Comparison of ENCODE assay signal across 14 cellular contexts in the genomic region with DNA sequence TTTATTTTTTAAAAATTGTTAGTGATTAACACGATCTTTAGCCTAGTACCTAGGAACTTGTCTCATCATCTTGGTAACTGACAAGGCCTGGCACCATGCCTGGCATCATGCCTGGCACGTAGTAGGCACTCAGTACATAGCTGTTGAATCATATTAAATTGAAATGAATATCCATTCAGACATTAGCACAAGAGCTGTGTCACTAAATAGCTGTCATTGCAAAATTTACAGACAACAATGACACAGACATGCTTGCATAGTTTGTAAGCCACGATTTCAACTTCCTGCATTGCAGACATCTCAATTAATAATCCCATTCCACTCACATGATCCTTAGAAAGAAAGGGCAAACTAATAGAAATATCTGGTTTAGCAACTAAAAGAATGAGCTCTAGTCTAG. TPM values are rescaled to one million over a fixed set of nuclear protein-coding genes. Genes with fewer than 3 reads are reported as not detected.
DNase-seq lines count a peak whose midpoint lies in the region; ATAC-seq, FAIRE-seq and TF ChIP-seq lines count a peak whose summit lies in the region.
"Had no signal": no experiment of that assay in that cellular context is flagged by ENCODE, and none has a peak within 500 bp of the region (broad histone marks: within the 10 kb centered on the region; RNA-seq: fewer than 3 reads in every experiment).

No MANE protein-coding gene starts in this region.

- peak; percentile 26 for DNase-seq in A172 (ENCODE audit: low spot score)
- peak; percentile 52 for DNase-seq in HT1080 (ENCODE audit: low read depth)
- DNase-seq in GM12878 (ENCODE audit: low read depth, low spot score): no peak
- no peak for DNase-seq in left lung
- no peak for DNase-seq in NCI-H82 (lab: John Stamatoyannopoulos, UW)
- no peak for DNase-seq in activated CD4-positive, alpha-beta T cell treated with anti-CD3 and anti-CD28 coated beads, Interleukin-2, amount 50 U/mL, for 48 hours
- DNase-seq in endothelial cell (ENCODE audit: low spot score): no peak
- DNase-seq: DND-41; effector memory CD4-positive, alpha-beta T cell; naive thymus-derived CD8-positive, alpha-beta T cell; NCI-H1436 treated with DMSO at 0.1 percent for 48 hours had no signal

- no peak overlapping the region for H3K4me3 Mint-ChIP-seq in endothelial cell (ENCODE audit: unreplicated experiment)
- H3K4me3 Mint-ChIP-seq: naive thymus-derived CD8-positive, alpha-beta T cell; stimulated activated effector memory CD8-positive, alpha-beta T cell treated with anti-CD3 and anti-CD28 coated beads, Interleukin-12 subunit alpha, Interleukin-12 subunit beta, amount 100 ng/mL, for 72 hours had no signal

- TF ChIP-seq EP300 in GM12878 (IDR thresholded peaks at IDR 0.05; ENCODE audit: borderline replicate concordance in 1 of 2, control insufficient read depth in 1 of 2, low read depth in 2 of 2, low read length in 2 of 2): no peak

- H3K9me3 ChIP-seq in GM12878 (replicated peaks; ENCODE audit: control insufficient read depth, insufficient read depth, low read length): no peaks in the 10 kb centered on the region
- no peaks in the 10 kb centered on the region for H3K9me3 ChIP-seq in left lung

- peaks cover 3% of the 10 kb centered on the region for H3K4me1 Mint-ChIP-seq in endothelial cell (ENCODE audit: unreplicated experiment)
- H3K4me1 Mint-ChIP-seq: naive thymus-derived CD8-positive, alpha-beta T cell; stimulated activated effector memory CD8-positive, alpha-beta T cell treated with anti-CD3 and anti-CD28 coated beads, Interleukin-12 subunit alpha, Interleukin-12 subunit beta, amount 100 ng/mL, for 72 hours had no signal

- SMC1A ChIA-PET in GM12878 (lab: Charles Lee; ENCODE audit: uncharacterized antibody, unreplicated experiment): interaction anchor here (0.6 to 4.1 kb wide), 5 partner anchors 17 to 249 kb away, joined by 3 to 34 read pairs (median 4); no protein-coding TSS in a partner anchor

- no peaks in the 10 kb centered on the region for H3K79me2 ChIP-seq in GM12878 (ENCODE audit: control insufficient read depth, insufficient read depth, low read length)

- H3K27ac ChIP-seq in GM12878 (ENCODE audit: control insufficient read depth, insufficient read depth) (no peak overlapping the region), left lung (peak overlapping the region in 1 of 2 donors; percentile 14)

- H3K27me3 Mint-ChIP-seq in endothelial cell (ENCODE audit: unreplicated experiment): peaks cover 1% of the 10 kb centered on the region
- H3K27me3 Mint-ChIP-seq: naive thymus-derived CD8-positive, alpha-beta T cell had no signal

- H3K4me1 ChIP-seq in GM12878 (ENCODE audit: control insufficient read depth, insufficient read depth, low read length) (no peaks in the 10 kb centered on the region), left lung (peaks cover 0 to 11% of the 10 kb centered on the region in 2 donors)

- CTCF ChIA-PET in GM12878 (lab: Yijun Ruan, JAX): interaction anchor here (0.9 to 10.3 kb wide), 7 partner anchors 9 to 248 kb away, joined by 3 to 138 read pairs (median 4); a partner anchor contains a TSS

- no peak overlapping the region for H3K4me2 ChIP-seq in GM12878 (ENCODE audit: control insufficient read depth, insufficient read depth)

- BruUV-seq in GM12878 (replicated peaks; lab: Mats Ljungman, UMichigan): no TSS peak

- TF ChIP-seq CTCF in GM12878 (IDR thresholded peaks at IDR 0.05 in 2 of 3, conservative IDR thresholded peaks at IDR 0.05 in 1 of 3; ENCODE audit: control insufficient read depth in 2 of 3, extremely low read depth in 1 of 3, insufficient read depth in 1 of 3, low read depth in 3 of 3, low read length in 3 of 3) (no peak), left lung (IDR thresholded peaks at IDR 0.05) (no peak), endothelial cell (IDR thresholded peaks at IDR 0.05; ENCODE audit: unreplicated experiment) (no peak)

- no peaks in the 10 kb centered on the region for H4K20me1 ChIP-seq in GM12878 (ENCODE audit: control insufficient read depth, insufficient read depth)

- FAIRE-seq in GM12878 (lab: Jason Lieb, UNC): peak; percentile 18
- FAIRE-seq: GM18507 had no signal

- H3K27ac Mint-ChIP-seq in endothelial cell (ENCODE audit: unreplicated experiment): no peak overlapping the region
- H3K27ac Mint-ChIP-seq: stimulated activated effector memory CD8-positive, alpha-beta T cell treated with anti-CD3 and anti-CD28 coated beads, Interleukin-12 subunit alpha, Interleukin-12 subunit beta, amount 100 ng/mL, for 72 hours had no signal

- in situ Hi-C loops in GM12878 (cut with MboI): no loop called here

- ATAC-seq in GM12878 (no peak), left lung (peak; percentile 46), HG03460 (IDR thresholded peaks at IDR 0.05; ENCODE audit: unreplicated experiment) (no peak)
- ATAC-seq: naive thymus-derived CD8-positive, alpha-beta T cell; stimulated activated effector memory CD8-positive, alpha-beta T cell treated with anti-CD3 and anti-CD28 coated beads, Interleukin-12 subunit alpha, Interleukin-12 subunit beta, amount 100 ng/mL, for 72 hours had no signal

- no peak for TF ChIP-seq RAD21 in GM12878 (IDR thresholded peaks at IDR 0.05; ENCODE audit: insufficient read depth, low read depth, low read length)

- H3K9me3 Mint-ChIP-seq in endothelial cell (ENCODE audit: unreplicated experiment): no peaks in the 10 kb centered on the region
- H3K9me3 Mint-ChIP-seq: naive thymus-derived CD8-positive, alpha-beta T cell; stimulated activated effector memory CD8-positive, alpha-beta T cell treated with anti-CD3 and anti-CD28 coated beads, Interleukin-12 subunit alpha, Interleukin-12 subunit beta, amount 100 ng/mL, for 72 hours had no signal

- peak overlapping the region; percentile 66 for H2AFZ ChIP-seq in GM12878 (ENCODE audit: control insufficient read depth, low read depth, low read length)

- no peaks in the 10 kb centered on the region for H3K36me3 Mint-ChIP-seq in endothelial cell (ENCODE audit: low read depth, unreplicated experiment)
- H3K36me3 Mint-ChIP-seq: naive thymus-derived CD8-positive, alpha-beta T cell had no signal

- RAD21 ChIA-PET in GM12878 (lab: Charles Lee; ENCODE audit: unreplicated experiment): interaction anchor here (0.6 to 2.7 kb wide), 7 partner anchors 10 to 523 kb away, joined by 3 to 34 read pairs (median 3); no protein-coding TSS in a partner anchor

- H3K27me3 ChIP-seq in GM12878 (replicated peaks in 1 of 2; ENCODE audit: control insufficient read depth in 2 of 2, insufficient read depth in 2 of 2, low read length in 1 of 2) (no peaks in the 10 kb centered on the region), left lung (no peaks in the 10 kb centered on the region)

- H3K4me3 ChIP-seq in GM12878 (no peak overlapping the region), left lung (no peak overlapping the region)

- 32% methylated on average over 3 of the region's 3 CpGs for WGBS in GM12878 (ENCODE audit: insufficient coverage, insufficient replicate concordance, low lambda C conversion rate, missing lambda C conversion rate)

- H3K9ac ChIP-seq in GM12878 (ENCODE audit: control insufficient read depth, insufficient read depth, low read length): no peak overlapping the region

- POLR2A ChIA-PET in GM12878 (lab: Charles Lee): interaction anchor here (1.4 to 2.1 kb wide), 3 partner anchors 13 to 105 kb away, joined by 3 to 5 read pairs (median 3); no protein-coding TSS in a partner anchor

- intact Hi-C loops in GM12878 (cut with micrococcal nuclease; ENCODE audit: unreplicated experiment) (no loop called here), left lung (cut with DNase I) (no loop called here)

- no peak for TF ChIP-seq POLR2A in GM12878 (IDR thresholded peaks at IDR 0.05; ENCODE audit: low read depth, low read length)

- no peaks in the 10 kb centered on the region for H3K36me3 ChIP-seq in GM12878 (ENCODE audit: control insufficient read depth in 2 of 2, insufficient read depth in 2 of 2, low read length in 1 of 2)
- no peaks in the 10 kb centered on the region for H3K36me3 ChIP-seq in left lung

RNA-seq across cellular contexts. Expression of a gene that starts 15.4 kb away (rescaled TPM):
- total RNA-seq in A172 (2014; rRNA removed; shearing (Covaris generic)): 4.0 and 6.0 TPM in 2 replicates
- 9.4 and 15.6 TPM in 2 replicates for total RNA-seq in HT1080 (2014; rRNA removed; shearing (Covaris generic))
- polyA plus RNA-seq in HT1080 (2015; cell fraction: cytosol; rRNA removed): 21.3 and 26.0 TPM in 2 replicates
- 23.5 and 23.8 TPM in 2 replicates for polyA plus RNA-seq in HT1080 (2015; cell fraction: nucleus; rRNA removed)
- total RNA-seq in GM12878 (2013; cell fraction: nucleolus; rRNA removed): 25.2 and 26.3 TPM in 2 replicates
- total RNA-seq in GM12878 (2014; rRNA removed) (10.1 and 10.4 TPM in 2 replicates), GM12878 (2014; rRNA removed; fragmentation: Illumina TruSeq; extraction: Trizol) (12.4 and 13.1 TPM in 2 replicates), GM12878 (2021) (25.4 and 28.7 TPM in 2 replicates), left lung (10 to 100 TPM; 39.7 to 40.6 TPM), endothelial cell (ENCODE audit: unreplicated experiment) (56.6 TPM)
- 9.2 TPM for polyA plus RNA-seq in GM12878 (2011; ENCODE audit: low read depth)
- polyA plus RNA-seq in GM12878 (2011; rRNA removed) (9.1 and 10.4 TPM in 2 replicates), GM12878 (2014; fragmentation: Illumina TruSeq; extraction: Trizol) (34.2 and 37.7 TPM in 2 replicates), GM12878 (2014; fragmentation: Nextera tagmentation; extraction: Ambion mirVana) (1 to 10 TPM; 8.9 to 9.3 TPM), GM12878 (2014; rRNA removed) (12.5 and 12.9 TPM in 2 replicates), GM12878 (2016; fragmentation: Nextera tagmentation; extraction: Ambion mirVana) (10 to 100 TPM; 16.9 to 19.0 TPM)
- 9.5 and 16.4 TPM in 2 replicates for polyA plus RNA-seq in GM12878 (2011; cell fraction: cytosol; rRNA removed)
- 5.5 and 9.3 TPM in 2 replicates for polyA plus RNA-seq in GM12878 (2011; cell fraction: nucleus; rRNA removed)
- 11.5 and 13.2 TPM in 2 replicates for polyA plus RNA-seq in GM12878 (2012)
- polyA minus RNA-seq in GM12878 (2011; rRNA and poly(A)+ RNA removed): 10.5 and 13.9 TPM in 2 replicates
- 6.4 and 7.0 TPM in 2 replicates for polyA minus RNA-seq in GM12878 (2011; cell fraction: cytosol; rRNA and poly(A)+ RNA removed)
- polyA minus RNA-seq in GM12878 (2011; cell fraction: nucleus; rRNA and poly(A)+ RNA removed): 3.9 and 5.2 TPM in 2 replicates

RNA-seq across cellular contexts. Expression of a gene that starts 25.3 kb away (rescaled TPM):
- 8.9 and 12.3 TPM in 2 replicates for total RNA-seq in A172 (2014; rRNA removed; shearing (Covaris generic))
- total RNA-seq in HT1080 (2014; rRNA removed; shearing (Covaris generic)): 16.6 and 19.3 TPM in 2 replicates
- 12.2 and 13.5 TPM in 2 replicates for polyA plus RNA-seq in HT1080 (2015; cell fraction: cytosol; rRNA removed)
- 12.5 and 14.4 TPM in 2 replicates for polyA plus RNA-seq in HT1080 (2015; cell fraction: nucleus; rRNA removed)
- total RNA-seq in GM12878 (2013; cell fraction: nucleolus; rRNA removed): 9.5 and 11.8 TPM in 2 replicates
- total RNA-seq in GM12878 (2014; rRNA removed) (24.1 and 24.9 TPM in 2 replicates), GM12878 (2014; rRNA removed; fragmentation: Illumina TruSeq; extraction: Trizol) (21.2 and 23.9 TPM in 2 replicates), GM12878 (2021) (19.3 and 21.9 TPM in 2 replicates), left lung (10 to 100 TPM; 13.2 to 16.6 TPM), endothelial cell (ENCODE audit: unreplicated experiment) (12.4 TPM)
- 14.2 TPM for polyA plus RNA-seq in GM12878 (2011; ENCODE audit: low read depth)
- polyA plus RNA-seq in GM12878 (2011; rRNA removed) (42.2 and 45.7 TPM in 2 replicates), GM12878 (2014; fragmentation: Illumina TruSeq; extraction: Trizol) (28.1 and 33.5 TPM in 2 replicates), GM12878 (2014; fragmentation: Nextera tagmentation; extraction: Ambion mirVana) (10 to 100 TPM; 31.3 to 33.3 TPM), GM12878 (2014; rRNA removed) (20.9 and 22.1 TPM in 2 replicates), GM12878 (2016; fragmentation: Nextera tagmentation; extraction: Ambion mirVana) (10 to 100 TPM; 23.1 to 25.7 TPM)
- polyA plus RNA-seq in GM12878 (2011; cell fraction: cytosol; rRNA removed): 58.9 and 63.9 TPM in 2 replicates
- 44.0 and 46.6 TPM in 2 replicates for polyA plus RNA-seq in GM12878 (2011; cell fraction: nucleus; rRNA removed)
- 15.1 and 20.4 TPM in 2 replicates for polyA plus RNA-seq in GM12878 (2012)
- polyA minus RNA-seq in GM12878 (2011; rRNA and poly(A)+ RNA removed): 132 and 144 TPM in 2 replicates
- polyA minus RNA-seq in GM12878 (2011; cell fraction: cytosol; rRNA and poly(A)+ RNA removed): 21.4 and 21.5 TPM in 2 replicates
- polyA minus RNA-seq in GM12878 (2011; cell fraction: nucleus; rRNA and poly(A)+ RNA removed): 8.7 and 12.5 TPM in 2 replicates

Comparison
In these comparisons a context has a peak if more than half of its experiments do, and no peak if none do; other contexts are left out.
1. DNase-seq: peak in A172 (single experiment) and HT1080 (single experiment); none in GM12878 (single experiment), left lung (0 of 2), NCI-H82 (single experiment), activated CD4-positive, alpha-beta T cell treated with anti-CD3 and anti-CD28 coated beads, Interleukin-2, amount 50 U/mL, for 48 hours (0 of 2) and endothelial cell (single experiment).